9 cellular contexts compared by ENCODE assay signal in the genomic region with DNA sequence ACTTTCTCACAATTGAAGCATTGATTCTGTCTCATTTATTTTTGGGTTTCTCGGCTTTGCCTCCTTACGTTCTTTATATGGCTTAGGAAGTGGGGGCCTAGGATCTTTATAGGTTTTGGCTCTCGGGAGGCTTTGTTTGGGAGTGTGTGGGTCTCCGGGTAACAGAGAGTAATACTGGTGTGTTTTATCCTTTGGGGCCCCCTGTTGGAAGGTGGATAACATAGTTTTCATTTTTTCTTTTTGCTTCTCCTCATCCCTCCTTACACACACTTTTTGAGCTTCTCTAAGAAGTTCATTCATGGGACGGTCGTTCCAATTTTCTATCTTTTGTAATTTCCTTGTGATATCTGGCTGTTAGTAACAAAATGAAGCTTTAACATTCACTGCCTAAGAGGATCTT. TPM values are rescaled to one million over a fixed set of nuclear protein-coding genes. Genes with fewer than 3 reads are reported as not detected.
DNase-seq lines count a peak whose midpoint lies in the region; ATAC-seq and TF ChIP-seq lines count a peak whose summit lies in the region.
"Not testable (repeated sequence)": the region's sequence is repeated elsewhere in the genome, so short reads cannot be mapped to it uniquely, and the experiment has no call there.
"Had no signal": no experiment of that assay in that cellular context is flagged by ENCODE, and none has a peak within 500 bp of the region (broad histone marks: within the 10 kb centered on the region; RNA-seq: fewer than 3 reads in every experiment).

No MANE protein-coding gene starts in this region.

- not testable (repeated sequence) for H4K20me1 ChIP-seq in OCI-LY7 (ENCODE audit: insufficient read depth, low read length)
- peaks cover 16% of the 10 kb centered on the region for H4K20me1 ChIP-seq in neural progenitor cell (ENCODE audit: low read depth)

- H3K4me2 ChIP-seq in OCI-LY7 (ENCODE audit: low read length); neural progenitor cell: not testable (repeated sequence)

- in situ Hi-C loops in astrocyte of the spinal cord (cut with HindIII; ENCODE audit: low sequenced_read_pairs): not testable (repeated sequence)

- H3K9me2 ChIP-seq in OCI-LY7 (ENCODE audit: insufficient read depth, low read length): not testable (repeated sequence)

- H3K36me3 ChIP-seq in OCI-LY7 (ENCODE audit: insufficient read depth, low read length); neural progenitor cell; upper lobe of right lung: not testable (repeated sequence)

- H3K4me3 ChIP-seq in AG04450 (ENCODE audit: low read depth, low read length); OCI-LY7 (ENCODE audit: low read depth, low read length, poor library complexity, severe bottlenecking); astrocyte of the spinal cord (ENCODE audit: low read depth, low read length); neural progenitor cell; upper lobe of right lung: not testable (repeated sequence)

- not testable (repeated sequence) for H3K4me3 Mint-ChIP-seq in endothelial cell (ENCODE audit: unreplicated experiment); neural progenitor cell

- not testable (repeated sequence) for H3K9me3 ChIP-seq in AG04450 (ENCODE audit: control insufficient read depth, insufficient read depth, low read length); OCI-LY7 (ENCODE audit: low read length); neural progenitor cell (ENCODE audit: low read depth); upper lobe of right lung

- H3K27ac Mint-ChIP-seq in endothelial cell (ENCODE audit: unreplicated experiment); neural progenitor cell: not testable (repeated sequence)

- not testable (repeated sequence) for H2AFZ ChIP-seq in OCI-LY7 (ENCODE audit: low read length); neural progenitor cell (replicated peaks)

- H3K4me1 ChIP-seq in OCI-LY7 (ENCODE audit: insufficient read depth, low read length, poor library complexity, severe bottlenecking); neural progenitor cell; upper lobe of right lung: not testable (repeated sequence)

- intact Hi-C loops in OCI-LY7 (cut with micrococcal nuclease; ENCODE audit: unreplicated experiment); upper lobe of right lung (cut with DNase I): not testable (repeated sequence)

- POLR2A ChIA-PET in AG04450 (lab: Yijun Ruan, JAX); OCI-LY7 (lab: Charles Lee): not testable (repeated sequence)

- H3K27me3 Mint-ChIP-seq in endothelial cell (ENCODE audit: unreplicated experiment); neural progenitor cell (ENCODE audit: insufficient read depth, low read depth): not testable (repeated sequence)

- H3K4me1 Mint-ChIP-seq in endothelial cell (ENCODE audit: unreplicated experiment) (peaks cover 15% of the 10 kb centered on the region), neural progenitor cell (peaks cover 11% of the 10 kb centered on the region)

- not testable (repeated sequence) for H3K27me3 ChIP-seq in AG04450 (ENCODE audit: control insufficient read depth, insufficient read depth, low read length); neural progenitor cell; upper lobe of right lung

- TF ChIP-seq CTCF in AG04450 (IDR thresholded peaks at IDR 0.05; ENCODE audit: low read depth, low read length) (peak; percentile 30), OCI-LY7 (conservative IDR thresholded peaks at IDR 0.05; ENCODE audit: low read length) (0 out of 2 replicates have a peak, but pooled peaks have one; percentile 40), astrocyte of the spinal cord (IDR thresholded peaks at IDR 0.05; ENCODE audit: low read depth, low read length) (peak; percentile 15), endothelial cell (IDR thresholded peaks at IDR 0.05; ENCODE audit: unreplicated experiment) (peak; percentile 9), neural progenitor cell (IDR thresholded peaks at IDR 0.05) (peak; percentile 20), upper lobe of right lung (IDR thresholded peaks at IDR 0.05) (peak; percentile 17)

- ATAC-seq in upper lobe of right lung: not testable (repeated sequence)

- H3K79me2 ChIP-seq in OCI-LY7 (ENCODE audit: insufficient read depth, low read depth, low read length): not testable (repeated sequence)
- H3K79me2 ChIP-seq in neural progenitor cell (ENCODE audit: low read depth): peaks cover 48% of the 10 kb centered on the region

- not testable (repeated sequence) for H3K27ac ChIP-seq in AG04450 (ENCODE audit: low read depth, low read length); OCI-LY7 (ENCODE audit: low read depth, low read length, poor library complexity, severe bottlenecking); neural progenitor cell; upper lobe of right lung

- H3K9me3 Mint-ChIP-seq in endothelial cell (ENCODE audit: unreplicated experiment): not testable (repeated sequence)
- peaks cover 41% of the 10 kb centered on the region for H3K9me3 Mint-ChIP-seq in neural progenitor cell

- not testable (repeated sequence) for H3K9ac ChIP-seq in neural progenitor cell

- not testable (repeated sequence) for DNase-seq in AG04450 (ENCODE audit: low read depth, low spot score); OCI-LY7 (ENCODE audit: low spot score); endothelial cell (ENCODE audit: low spot score); neural progenitor cell (ENCODE audit: low spot score); upper lobe of right lung
- DNase-seq in EH (ENCODE audit: low read depth): peak; percentile 2
- DNase-seq in astrocyte of the spinal cord (ENCODE audit: low read depth, low spot score): peak; percentile 2

- CTCF ChIA-PET in AG04450 (lab: Charles Lee): interaction anchor here (1.1 kb wide), 1 partner anchor 257 kb away, joined by 3 read pairs; no protein-coding TSS in a partner anchor
- CTCF ChIA-PET in OCI-LY7 (lab: Charles Lee; ENCODE audit: unreplicated experiment): not testable (repeated sequence)

- H3F3A ChIP-seq in neural progenitor cell (ENCODE audit: low read depth): not testable (repeated sequence)

- TF ChIP-seq RAD21 in Ishikawa (IDR thresholded peaks at IDR 0.05; ENCODE audit: low read depth): peak; percentile 8; the same call in 1 of the 2 replicates

- TF ChIP-seq EP300 in Ishikawa (IDR thresholded peaks at IDR 0.05; ENCODE audit: borderline replicate concordance): not testable (repeated sequence)

- BruUV-seq in OCI-LY7 (replicated peaks; lab: Mats Ljungman, UMichigan): not testable (repeated sequence)

- H3K36me3 Mint-ChIP-seq in endothelial cell (ENCODE audit: low read depth, unreplicated experiment): not testable (repeated sequence)
- H3K36me3 Mint-ChIP-seq in neural progenitor cell: peaks cover 33% of the 10 kb centered on the region

RNA-seq across cellular contexts. Expression of a gene that starts 30.3 kb away (rescaled TPM):
- 0.99 and 1.3 TPM in 2 replicates for polyA plus RNA-seq in AG04450 (2011; rRNA removed)
- 1.1 TPM in 1 of 2 replicates, not detected in the other for polyA minus RNA-seq in AG04450 (2011; rRNA and poly(A)+ RNA removed)
- not detected in 2 replicates for total RNA-seq in OCI-LY7 (2014; rRNA removed; shearing (Covaris generic))
- total RNA-seq in OCI-LY7 (2022) (0.39 and 0.49 TPM in 2 replicates), endothelial cell (ENCODE audit: unreplicated experiment) (0.28 TPM), neural progenitor cell (ENCODE audit: low replicate concordance) (1.3 and 2.2 TPM in 2 replicates), upper lobe of right lung (0.23 TPM)
- total RNA-seq: HT-29 had no signal

RNA-seq across cellular contexts. Expression of a gene that starts 50.1 kb away (rescaled TPM):
- polyA plus RNA-seq in AG04450 (2011; rRNA removed): 1.9 and 2.5 TPM in 2 replicates
- 0.97 and 1.2 TPM in 2 replicates for polyA minus RNA-seq in AG04450 (2011; rRNA and poly(A)+ RNA removed)
- total RNA-seq in OCI-LY7 (2014; rRNA removed; shearing (Covaris generic)): 4.8 and 7.7 TPM in 2 replicates
- total RNA-seq in OCI-LY7 (2022): 7.4 TPM in 2 replicates
- total RNA-seq in endothelial cell (ENCODE audit: unreplicated experiment): 5.6 TPM
- total RNA-seq in neural progenitor cell (ENCODE audit: low replicate concordance): 12.1 and 13.0 TPM in 2 replicates
- total RNA-seq in upper lobe of right lung: 3.4 TPM
